Comparison of ENCODE assay signal across 13 cellular contexts in genomic region chr14:95327558-95328374, GRCh38. TPM values are rescaled to one million over a fixed set of nuclear protein-coding genes. Genes with fewer than 3 reads are reported as not detected.
DNase-seq lines count a peak whose midpoint lies in the region; ATAC-seq lines count a peak whose summit lies in the region.
"Had no signal": no experiment of that assay in that cellular context is flagged by ENCODE, and none has a peak within 500 bp of the region (broad histone marks: within the 10 kb centered on the region; RNA-seq: fewer than 3 reads in every experiment).

No MANE protein-coding gene starts in this region.

- H3K27me3 ChIP-seq in neuronal stem cell (ENCODE audit: control insufficient read depth in 3 of 3, insufficient read depth in 3 of 3, low read depth in 1 of 3, low read length in 3 of 3): peaks cover 0 to 14% (median 0%) of the 10 kb centered on the region in 3 experiments
- H3K27me3 ChIP-seq: uterus had no signal

- no peak overlapping the region for H3K4ac ChIP-seq in neuronal stem cell (ENCODE audit: low read length)

- no peak overlapping the region for H2BK15ac ChIP-seq in neuronal stem cell (ENCODE audit: low read length)

- peak overlapping the region in 1 of 2 donors; percentile 9 for H3K4me3 ChIP-seq in neuronal stem cell (ENCODE audit: low read length in 2 of 2)
- H3K4me3 ChIP-seq: K562, uterus had no signal

- H4K8ac ChIP-seq in neuronal stem cell (ENCODE audit: low read depth, low read length): no peak overlapping the region

- no peak overlapping the region for H3K4me2 ChIP-seq in neuronal stem cell (ENCODE audit: insufficient read depth, low read length, poor library complexity, severe bottlenecking)

- peak overlapping the region; percentile 13 for H3K18ac ChIP-seq in neuronal stem cell (ENCODE audit: low read length)

- peaks cover 6 to 12% of the 10 kb centered on the region in 2 donors for H3K9me3 ChIP-seq in neuronal stem cell (replicated peaks in 1 of 2; ENCODE audit: control insufficient read depth in 2 of 2, insufficient read depth in 1 of 2, low read depth in 1 of 2, low read length in 2 of 2)
- H3K9me3 ChIP-seq: uterus had no signal

- H2AK5ac ChIP-seq in neuronal stem cell (ENCODE audit: low read depth, low read length): no peak overlapping the region

- no peaks in the 10 kb centered on the region for H3K36me3 ChIP-seq in neuronal stem cell (replicated peaks in 1 of 2; ENCODE audit: control insufficient read depth in 2 of 2, insufficient read depth in 2 of 2, low read length in 2 of 2)
- H3K36me3 ChIP-seq: uterus had no signal

- no peak overlapping the region for H2BK120ac ChIP-seq in neuronal stem cell (ENCODE audit: low read depth, low read length)

- DNase-seq in neuronal stem cell (ENCODE audit: low spot score) (no peak), SHP77 treated with DMSO at 0.1 percent for 48 hours (lab: John Stamatoyannopoulos, UW) (no peak), DMS79 (lab: John Stamatoyannopoulos, UW) (no peak), NCI-H1694 (lab: John Stamatoyannopoulos, UW) (no peak)
- DNase-seq in stimulated activated CD4-positive, alpha-beta T cell treated with anti-CD3 and anti-CD28 coated beads, Interleukin-12 subunit alpha, Interleukin-12 subunit beta, amount 100 ng/mL, for 4 hours: no peak
- DNase-seq: activated CD8-positive, alpha-beta memory T cell treated with anti-CD3 and anti-CD28 coated beads, Interleukin-2, amount 50 U/mL, for 4 hours; natural killer cell; stimulated activated CD4-positive, alpha-beta T cell treated with anti-CD3 and anti-CD28 coated beads, Interleukin-1b, Interleukin-23, amount 100 ng/mL, for 48 hours; uterus had no signal

- no peak overlapping the region for H3K27ac ChIP-seq in neuronal stem cell (replicated peaks; ENCODE audit: low read length)
- H3K27ac ChIP-seq: uterus had no signal

- no peak overlapping the region for H2BK12ac ChIP-seq in neuronal stem cell (ENCODE audit: low read length)

- no peak overlapping the region for H4K91ac ChIP-seq in neuronal stem cell (ENCODE audit: low read depth, low read length, poor library complexity)

- H3K79me1 ChIP-seq in neuronal stem cell (ENCODE audit: low read depth, low read length): no peaks in the 10 kb centered on the region

- H3K14ac ChIP-seq in neuronal stem cell (ENCODE audit: low read length): no peak overlapping the region

- ATAC-seq in GM18909 (IDR thresholded peaks at IDR 0.05; ENCODE audit: poor library complexity, unreplicated experiment): peak; percentile 95
- peak; percentile 96 for ATAC-seq in HG02588 (IDR thresholded peaks at IDR 0.05; ENCODE audit: unreplicated experiment)
- ATAC-seq in HG03469 (IDR thresholded peaks at IDR 0.05; ENCODE audit: unreplicated experiment): peak; percentile 90
- ATAC-seq: K562, natural killer cell had no signal

- no peak overlapping the region for H2AFZ ChIP-seq in neuronal stem cell (ENCODE audit: low read length)

- H2BK5ac ChIP-seq in neuronal stem cell (ENCODE audit: low read length): no peak overlapping the region

- no peak overlapping the region for H3K9ac ChIP-seq in neuronal stem cell (ENCODE audit: low read depth, low read length, poor library complexity)

- H3K4me1 ChIP-seq in neuronal stem cell (ENCODE audit: control insufficient read depth in 2 of 2, insufficient read depth in 1 of 2, low read depth in 1 of 2, low read length in 2 of 2): peaks cover 0 to 4% of the 10 kb centered on the region in 2 donors
- H3K4me1 ChIP-seq: uterus had no signal

- H3K23ac ChIP-seq in neuronal stem cell (ENCODE audit: low read depth, low read length, poor library complexity): no peak overlapping the region

- WGBS in neuronal stem cell (ENCODE audit: extremely low coverage in 2 of 2, insufficient read length in 2 of 2, insufficient replicate concordance in 1 of 2), 2 donors: no CpG with 5 or more reads among the region's 13 CpGs

RNA-seq across cellular contexts. Expression of gene CLMN, which starts 8.1 kb away (rescaled TPM):
- polyA plus RNA-seq in neuronal stem cell (2013, experiment 1 of 2): 7.4 TPM
- 7.1 TPM for polyA plus RNA-seq in neuronal stem cell (2013, experiment 2 of 2)
